Comparison of ENCODE assay signal across 9 cellular contexts in the genomic region with DNA sequence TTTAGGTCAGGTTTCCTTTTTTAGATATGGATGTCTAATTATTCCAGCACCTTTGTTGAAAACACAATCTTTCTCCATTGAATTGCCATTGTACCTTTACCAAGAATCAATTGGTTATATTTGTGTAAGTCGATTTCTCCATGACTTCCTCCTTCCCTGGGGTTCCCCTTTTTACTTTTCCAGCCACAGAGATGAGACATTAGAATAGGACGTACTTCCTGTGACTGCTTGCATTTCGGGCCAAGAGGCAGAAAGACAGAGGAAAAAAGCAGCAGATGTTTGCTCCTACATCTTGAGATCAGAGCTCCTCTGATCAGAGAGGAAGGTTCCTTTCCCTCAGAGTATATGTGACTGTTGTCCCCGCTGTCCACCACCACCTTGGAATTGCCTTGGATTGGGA.
DNase-seq lines count a peak whose midpoint lies in the region; ATAC-seq, FAIRE-seq and TF ChIP-seq lines count a peak whose summit lies in the region.
"Had no signal": no experiment of that assay in that cellular context is flagged by ENCODE, and none has a peak within 500 bp of the region (broad histone marks: within the 10 kb centered on the region; RNA-seq: fewer than 3 reads in every experiment).

No MANE protein-coding gene starts in this region.

- H3K4me3 ChIP-seq in GM12865 (ENCODE audit: low read depth, low read length) (no peak overlapping the region), H1 (ENCODE audit: extremely low read depth in 1 of 4, insufficient read depth in 2 of 4, low read depth in 3 of 4, low read length in 4 of 4) (no peak overlapping the region)

- H3K4me2 ChIP-seq in H1 (ENCODE audit: insufficient read depth in 1 of 2, low read depth in 2 of 2, low read length in 2 of 2): no peak overlapping the region

- H4K20me1 ChIP-seq in H1 (replicated peaks in 1 of 2; ENCODE audit: control insufficient read depth in 1 of 2, insufficient read depth in 2 of 2, low read length in 2 of 2): no peaks in the 10 kb centered on the region

- H2BK120ac ChIP-seq in H1 (replicated peaks; ENCODE audit: low read depth, low read length): no peak overlapping the region

- peaks cover 4% of the 10 kb centered on the region for H3K36me3 Mint-ChIP-seq in CD4-positive, alpha-beta T cell (ENCODE audit: low read depth)
- H3K36me3 Mint-ChIP-seq: brain had no signal

- H3K79me2 ChIP-seq in H1 (ENCODE audit: control insufficient read depth in 1 of 2, insufficient read depth in 2 of 2, low read length in 2 of 2): peaks cover 0 to 38% of the 10 kb centered on the region in 2 experiments; a peak in 2 of 4 replicates

- H3K27ac Mint-ChIP-seq in CD4-positive, alpha-beta T cell: no peak overlapping the region
- H3K27ac Mint-ChIP-seq: brain, T-cell had no signal

- H3K36me3 ChIP-seq in H1 (ENCODE audit: control insufficient read depth in 2 of 4, insufficient read depth in 4 of 4, low read length in 3 of 4): no peaks in the 10 kb centered on the region

- POLR2A ChIA-PET in H1 (lab: Charles Lee; ENCODE audit: partially characterized antibody): no interaction called here
- POLR2A ChIA-PET in CD4-positive, alpha-beta T cell (lab: Charles Lee): interaction anchor here (0.7 kb wide), 1 partner anchor 49 kb away, joined by 5 read pairs; no protein-coding TSS in a partner anchor

- CTCF ChIA-PET in H1 (lab: Charles Lee; ENCODE audit: partially characterized antibody): interaction anchor here (0.7 to 0.8 kb wide), 2 partner anchors 8 to 29 kb away, joined by 3 read pairs; no protein-coding TSS in a partner anchor
- CTCF ChIA-PET in CD4-positive, alpha-beta T cell (lab: Charles Lee): no interaction called here

- intact Hi-C loops in CD4-positive, alpha-beta T cell (cut with DNase I, micrococcal nuclease): no loop called here

- H2AFZ ChIP-seq in H1 (ENCODE audit: low read length): no peak overlapping the region

- DNase-seq in GM12865 (ENCODE audit: low read depth) (peak; percentile 53), NOMO-1 treated with dmso at 0.1 percent for 144 hours (lab: John Stamatoyannopoulos, UW; ENCODE audit: unreplicated experiment) (peak; percentile 80), H1 (ENCODE audit: low read depth in 1 of 2, low spot score in 2 of 2) (no peak), renal cortical epithelial cell (ENCODE audit: low read depth) (peak; percentile 26), NCI-H1694 (lab: John Stamatoyannopoulos, UW) (no peak)
- DNase-seq in CD4-positive, alpha-beta T cell: no peak

- no peak overlapping the region for H3K9ac ChIP-seq in H1 (replicated peaks in 1 of 4; ENCODE audit: extremely low read depth in 1 of 4, low read depth in 3 of 4, low read length in 3 of 4)

- no peaks in the 10 kb centered on the region for H3K27me3 Mint-ChIP-seq in CD4-positive, alpha-beta T cell
- H3K27me3 Mint-ChIP-seq: brain, T-cell had no signal

- H2BK20ac ChIP-seq in H1 (ENCODE audit: low read length): no peak overlapping the region

- H3K4me1 ChIP-seq in H1 (replicated peaks in 1 of 4; ENCODE audit: control insufficient read depth in 3 of 4, insufficient read depth in 4 of 4, low read length in 3 of 4): peaks cover 0 to 19% (median 7%) of the 10 kb centered on the region in 4 experiments; a peak in 6 of 7 replicates

- H2BK12ac ChIP-seq in H1 (ENCODE audit: low read depth, low read length): no peak overlapping the region

- H3K4me3 Mint-ChIP-seq in CD4-positive, alpha-beta T cell: no peak overlapping the region
- H3K4me3 Mint-ChIP-seq: brain, T-cell had no signal

- no peaks in the 10 kb centered on the region for H3K9me3 ChIP-seq in H1 (ENCODE audit: insufficient read depth in 2 of 2, low read depth in 1 of 2, low read length in 1 of 2)
- no peaks in the 10 kb centered on the region for H3K9me3 ChIP-seq in CD4-positive, alpha-beta T cell (ENCODE audit: control insufficient read depth, low read length)

- no peak overlapping the region for H2BK15ac ChIP-seq in H1 (ENCODE audit: low read length)

- H3K56ac ChIP-seq in H1 (replicated peaks; ENCODE audit: insufficient read length, low read depth, low read length): no peak overlapping the region

- no peak overlapping the region for H2AK5ac ChIP-seq in H1 (ENCODE audit: low read depth, low read length)

- H4K8ac ChIP-seq in H1 (ENCODE audit: extremely low read depth, insufficient read depth, low read length): no peak overlapping the region

- no peak overlapping the region for H3K23ac ChIP-seq in H1 (ENCODE audit: insufficient read length)

- H3K4me1 Mint-ChIP-seq in CD4-positive, alpha-beta T cell (ENCODE audit: low read depth): peaks cover 43% of the 10 kb centered on the region

- no peak for TF ChIP-seq RAD21 in H1 (IDR thresholded peaks at IDR 0.05 in 1 of 2, conservative IDR thresholded peaks at IDR 0.05 in 1 of 2; ENCODE audit: low read depth in 2 of 2, low read length in 2 of 2)

- no peaks in the 10 kb centered on the region for H3K27me3 ChIP-seq in H1 (replicated peaks in 1 of 4; ENCODE audit: control insufficient read depth in 3 of 4, extremely low read depth in 1 of 4, insufficient read depth in 3 of 4, low read length in 3 of 4)
- no peaks in the 10 kb centered on the region for H3K27me3 ChIP-seq in CD4-positive, alpha-beta T cell (ENCODE audit: control insufficient read depth, insufficient read depth, low read length)

- TF ChIP-seq CTCF in GM12865 (IDR thresholded peaks at IDR 0.05; ENCODE audit: insufficient read depth, low read depth, low read length, missing control alignments): no peak
- no peak for TF ChIP-seq CTCF in H1 (IDR thresholded peaks at IDR 0.05; ENCODE audit: control extremely low read depth in 1 of 3, insufficient read depth in 1 of 3, low read depth in 1 of 3, low read length in 3 of 3)
- TF ChIP-seq CTCF in CD4-positive, alpha-beta T cell (IDR thresholded peaks at IDR 0.05): no peak

- H4K91ac ChIP-seq in H1 (replicated peaks; ENCODE audit: insufficient read length, low read length): no peak overlapping the region

- H2BK5ac ChIP-seq in H1 (ENCODE audit: low read depth, low read length): no peak overlapping the region

- TF ChIP-seq EP300 in H1 (IDR thresholded peaks at IDR 0.05; ENCODE audit: borderline replicate concordance in 1 of 2, low read depth in 2 of 2, low read length in 2 of 2): no peak

- H3K79me1 ChIP-seq in H1 (ENCODE audit: low read depth, low read length): no peaks in the 10 kb centered on the region; the same call in 1 of the 2 replicates

- H3K9me3 Mint-ChIP-seq in CD4-positive, alpha-beta T cell: no peaks in the 10 kb centered on the region
- H3K9me3 Mint-ChIP-seq: brain, T-cell had no signal

- no peak overlapping the region for H3K18ac ChIP-seq in H1 (ENCODE audit: extremely low read depth, low read length)

- ATAC-seq in GM21723 (IDR thresholded peaks at IDR 0.05; ENCODE audit: unreplicated experiment): no peak
- no peak for ATAC-seq in CD4-positive, alpha-beta T cell (ENCODE audit: poor library complexity)

- no peak for FAIRE-seq in H1 (lab: Jason Lieb, UNC)

- no peaks in the 10 kb centered on the region for H3K23me2 ChIP-seq in H1 (ENCODE audit: low read depth, low read length)

- H3K4ac ChIP-seq in H1 (replicated peaks; ENCODE audit: insufficient read length, low read depth, low read length): no peak overlapping the region

- no peak for TF ChIP-seq POLR2A in H1 (IDR thresholded peaks at IDR 0.05; ENCODE audit: control extremely low read depth in 1 of 2, low read depth in 2 of 2, low read length in 2 of 2)

- no peak overlapping the region for H3K14ac ChIP-seq in H1 (ENCODE audit: insufficient read length)

- H3K27ac ChIP-seq in H1 (ENCODE audit: low read depth, low read length): 0 out of 2 replicates have a peak overlapping the region, but pooled peaks have one; percentile 21
- no peak overlapping the region for H3K27ac ChIP-seq in CD4-positive, alpha-beta T cell (ENCODE audit: low read depth, low read length)

- H4K5ac ChIP-seq in H1 (ENCODE audit: insufficient read length, low read depth, low read length): no peak overlapping the region

- WGBS in H1 (ENCODE audit: extremely low coverage in 1 of 2, insufficient coverage in 1 of 2, insufficient read length in 1 of 2, insufficient replicate concordance in 2 of 2, low coverage in 1 of 2, low lambda C conversion rate in 2 of 2, missing lambda C conversion rate in 1 of 2), 2 experiments: 73% methylated on average over 4 of the region's 4 CpGs; no CpG with 5 or more reads in 1 of the 2 experiments

TF ChIP-seq in H1, 55 proteins besides CTCF, POLR2A, EP300 and RAD21 (continues in another document):
- TF ChIP-seq FOSL1 (IDR thresholded peaks at IDR 0.05; ENCODE audit: insufficient read depth, low read depth, low read length): no peak
- no peak for TF ChIP-seq ZNF274 (IDR thresholded peaks at IDR 0.05; ENCODE audit: borderline replicate concordance, extremely low read depth, low read length)
- TF ChIP-seq, protein P1, sequence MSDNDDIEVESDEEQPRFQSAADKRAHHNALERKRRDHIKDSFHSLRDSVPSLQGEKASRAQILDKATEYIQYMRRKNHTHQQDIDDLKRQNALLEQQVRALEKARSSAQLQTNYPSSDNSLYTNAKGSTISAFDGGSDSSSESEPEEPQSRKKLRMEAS (IDR thresholded peaks at IDR 0.05): no peak
- TF ChIP-seq, protein P2, sequence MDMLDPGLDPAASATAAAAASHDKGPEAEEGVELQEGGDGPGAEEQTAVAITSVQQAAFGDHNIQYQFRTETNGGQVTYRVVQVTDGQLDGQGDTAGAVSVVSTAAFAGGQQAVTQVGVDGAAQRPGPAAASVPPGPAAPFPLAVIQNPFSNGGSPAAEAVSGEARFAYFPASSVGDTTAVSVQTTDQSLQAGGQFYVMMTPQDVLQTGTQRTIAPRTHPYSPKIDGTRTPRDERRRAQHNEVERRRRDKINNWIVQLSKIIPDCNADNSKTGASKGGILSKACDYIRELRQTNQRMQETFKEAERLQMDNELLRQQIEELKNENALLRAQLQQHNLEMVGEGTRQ (IDR thresholded peaks at IDR 0.05; ENCODE audit: low read length): no peak
- TF ChIP-seq CBX8 (IDR thresholded peaks at IDR 0.05; ENCODE audit: borderline replicate concordance, low read depth, low read length): no peak
- TF ChIP-seq HDAC2 (IDR thresholded peaks at IDR 0.05; ENCODE audit: borderline replicate concordance in 1 of 2, low read depth in 2 of 2, low read length in 2 of 2): no peak
- TF ChIP-seq EZH2 (IDR thresholded peaks at IDR 0.05; ENCODE audit: low read depth, low read length, severe bottlenecking): no peak
- no peak for TF ChIP-seq CTBP2 (IDR thresholded peaks at IDR 0.05; ENCODE audit: borderline replicate concordance, insufficient read depth, insufficient read length, low read length)
- no peak for TF ChIP-seq CREB1 (IDR thresholded peaks at IDR 0.05)
- TF ChIP-seq JUND (IDR thresholded peaks at IDR 0.05; ENCODE audit: low read length): no peak
- no peak for TF ChIP-seq NRF1 (IDR thresholded peaks at IDR 0.05; ENCODE audit: low read depth, low read length)
- no peak for TF ChIP-seq BACH1 (IDR thresholded peaks at IDR 0.05; ENCODE audit: low read length)
- TF ChIP-seq MAFK (IDR thresholded peaks at IDR 0.05; ENCODE audit: low read depth, low read length): no peak
- TF ChIP-seq JUN (IDR thresholded peaks at IDR 0.05; ENCODE audit: low read depth, low read length): no peak
- no peak for TF ChIP-seq TEAD4 (IDR thresholded peaks at IDR 0.05; ENCODE audit: low read depth, low read length)

Comparison
In these comparisons a context has a peak if more than half of its experiments do, and no peak if none do; other contexts are left out.
1. DNase-seq: peak in GM12865 (single experiment), NOMO-1 treated with dmso at 0.1 percent for 144 hours (single experiment) and renal cortical epithelial cell (single experiment); none in H1 (0 of 2), NCI-H1694 (single experiment) and CD4-positive, alpha-beta T cell (0 of 10).